In the genomic region with DNA sequence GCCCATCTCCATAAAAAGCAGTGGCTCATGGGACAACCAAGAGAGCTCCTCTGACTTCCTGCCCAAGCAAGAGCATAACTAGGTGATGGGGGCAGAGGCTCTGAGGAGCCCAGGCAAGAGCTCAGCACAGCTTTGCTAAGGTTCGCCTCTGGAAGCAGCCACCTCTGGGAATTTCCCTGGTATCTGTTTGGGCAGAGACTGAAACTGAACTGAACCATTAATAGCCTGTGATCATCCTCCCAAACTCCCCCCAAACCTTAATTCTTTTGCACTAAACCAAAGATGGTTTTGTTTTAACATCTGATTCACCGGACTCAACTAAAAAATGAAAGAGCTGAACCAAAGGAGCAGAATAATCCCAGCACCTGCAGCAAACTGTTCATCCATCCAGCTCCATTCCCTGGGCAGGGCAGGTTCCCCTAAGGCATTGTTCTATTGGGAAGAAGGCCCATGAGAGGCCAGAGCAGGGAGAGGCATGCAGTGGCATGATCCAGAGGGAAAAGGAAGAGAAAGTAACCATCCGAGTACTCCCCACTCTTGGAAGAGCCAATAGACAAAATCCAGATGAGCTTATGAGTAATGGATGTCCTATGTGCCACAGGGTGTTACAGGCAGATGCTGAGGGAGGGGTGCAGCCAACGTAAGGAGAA, we compare ENCODE assay signal across 20 cellular contexts.
DNase-seq lines count a peak whose midpoint lies in the region; ATAC-seq and TF ChIP-seq lines count a peak whose summit lies in the region.
"Had no signal": no experiment of that assay in that cellular context is flagged by ENCODE, and none has a peak within 500 bp of the region (broad histone marks: within the 10 kb centered on the region; RNA-seq: fewer than 3 reads in every experiment).

No MANE protein-coding gene starts in this region.

- peak; percentile 56 for ATAC-seq in RWPE2 (ENCODE audit: low read depth)
- ATAC-seq: T-cell had no signal

- H3K4me3 ChIP-seq in GM12865 (ENCODE audit: low read depth, low read length): peak overlapping the region; percentile 6; the same call in 1 of the 2 replicates
- H3K4me3 ChIP-seq in RWPE2 (ENCODE audit: severe bottlenecking): no peak overlapping the region
- no peak overlapping the region for H3K4me3 ChIP-seq in esophagus squamous epithelium
- no peak overlapping the region for H3K4me3 ChIP-seq in osteoblast (ENCODE audit: insufficient read depth, low read length)
- no peak overlapping the region for H3K4me3 ChIP-seq in MM.1S (ENCODE audit: low read length)

- H3K9me3 Mint-ChIP-seq in chondrocyte (ENCODE audit: low read depth): no peaks in the 10 kb centered on the region
- H3K9me3 Mint-ChIP-seq: mesothelial cell of epicardium, T-cell had no signal

- H3K4me1 ChIP-seq in RWPE2 (ENCODE audit: insufficient read depth, poor library complexity, severe bottlenecking) (peaks cover 47% of the 10 kb centered on the region), esophagus squamous epithelium (peaks cover 15 to 76% (median 52%) of the 10 kb centered on the region in 3 donors), osteoblast (ENCODE audit: insufficient read depth, low read length) (peaks cover 43% of the 10 kb centered on the region), MM.1S (ENCODE audit: low read length) (no peaks in the 10 kb centered on the region)

- H3K4me3 Mint-ChIP-seq in chondrocyte (ENCODE audit: unreplicated experiment): no peak overlapping the region
- H3K4me3 Mint-ChIP-seq: mesothelial cell of epicardium, T-cell had no signal

- H3K9me2 ChIP-seq in MM.1S (replicated peaks; ENCODE audit: insufficient read depth, low read length): no peaks in the 10 kb centered on the region

- H3K9me3 ChIP-seq in RWPE2 (ENCODE audit: severe bottlenecking) (no peaks in the 10 kb centered on the region), esophagus squamous epithelium (no peaks in the 10 kb centered on the region), osteoblast (ENCODE audit: low read depth, low read length) (no peaks in the 10 kb centered on the region), MM.1S (replicated peaks; ENCODE audit: insufficient read depth, low read length) (no peaks in the 10 kb centered on the region)

- H3K27ac ChIP-seq in RWPE2 (ENCODE audit: poor library complexity, severe bottlenecking): peak overlapping the region; percentile 95
- H3K27ac ChIP-seq in esophagus squamous epithelium: peak overlapping the region; percentile 56 to 89 (median 84)
- H3K27ac ChIP-seq in osteoblast (ENCODE audit: low read depth, low read length): peak overlapping the region; percentile 97
- no peak overlapping the region for H3K27ac ChIP-seq in MM.1S (ENCODE audit: low read length)

- no peak overlapping the region for H3K9ac ChIP-seq in MM.1S (ENCODE audit: low read length)

- TF ChIP-seq CTCF in GM12865 (IDR thresholded peaks at IDR 0.05; ENCODE audit: insufficient read depth, low read depth, low read length, missing control alignments) (no peak), RWPE2 (IDR thresholded peaks at IDR 0.05; ENCODE audit: poor library complexity, severe bottlenecking) (no peak), esophagus squamous epithelium (IDR thresholded peaks at IDR 0.05) (no peak), osteoblast (IDR thresholded peaks at IDR 0.05; ENCODE audit: extremely low read depth, low read depth, low read length) (no peak), MM.1S (IDR thresholded peaks at IDR 0.05; ENCODE audit: low read length) (no peak), chondrocyte (IDR thresholded peaks at IDR 0.05) (no peak)

- H3K4me1 Mint-ChIP-seq in chondrocyte (ENCODE audit: low read depth): no peaks in the 10 kb centered on the region
- H3K4me1 Mint-ChIP-seq: mesothelial cell of epicardium, T-cell had no signal

- H2AFZ ChIP-seq in osteoblast (ENCODE audit: low read length) (no peak overlapping the region), MM.1S (ENCODE audit: low read length) (no peak overlapping the region)

- H3K36me3 Mint-ChIP-seq in chondrocyte (ENCODE audit: low read depth): no peaks in the 10 kb centered on the region
- H3K36me3 Mint-ChIP-seq: mesothelial cell of epicardium, T-cell had no signal

- TF ChIP-seq POLR2A in esophagus squamous epithelium (IDR thresholded peaks at IDR 0.05): no peak

- H3K4me2 ChIP-seq in osteoblast (ENCODE audit: insufficient read depth, low read length) (no peak overlapping the region), MM.1S (ENCODE audit: low read depth, low read length) (no peak overlapping the region)

- H3K27me3 ChIP-seq in RWPE2 (ENCODE audit: insufficient read depth, poor library complexity, severe bottlenecking) (no peaks in the 10 kb centered on the region), esophagus squamous epithelium (no peaks in the 10 kb centered on the region), osteoblast (ENCODE audit: insufficient read depth, low read length) (no peaks in the 10 kb centered on the region), MM.1S (replicated peaks; ENCODE audit: insufficient read depth, low read length) (no peaks in the 10 kb centered on the region)

- 24 to 27% methylated on average over 4 of the region's 4 CpGs for whole genome bisulfite sequencing in esophagus squamous epithelium, 2 donors

- intact Hi-C loops in esophagus squamous epithelium (cut with DNase I): no loop called here

- H3K36me3 ChIP-seq in RWPE2 (ENCODE audit: low read depth) (no peaks in the 10 kb centered on the region), esophagus squamous epithelium (no peaks in the 10 kb centered on the region), osteoblast (ENCODE audit: insufficient read depth, low read length) (no peaks in the 10 kb centered on the region), MM.1S (replicated peaks; ENCODE audit: insufficient read depth, low read length) (no peaks in the 10 kb centered on the region)

- H4K20me1 ChIP-seq in osteoblast (ENCODE audit: insufficient read depth, low read length) (no peaks in the 10 kb centered on the region), MM.1S (ENCODE audit: insufficient read depth, low read length) (no peaks in the 10 kb centered on the region)

- peak; percentile 87 for DNase-seq in GM12865 (ENCODE audit: low read depth)
- DNase-seq in RWPE2 (ENCODE audit: low spot score): no peak
- DNase-seq in esophagus squamous epithelium (lab: John Stamatoyannopoulos, UW): no peak
- no peak for DNase-seq in osteoblast (ENCODE audit: insufficient read length, low spot score, missing footprints)
- DNase-seq in COR-L47 (lab: John Stamatoyannopoulos, UW): no peak
- no peak for DNase-seq in activated CD4-positive, alpha-beta T cell treated with anti-CD3 and anti-CD28 coated beads, Interleukin-2, amount 50 U/mL, for 1 hour
- no peak for DNase-seq in MM.1S
- no peak for DNase-seq in chondrocyte (ENCODE audit: low spot score)
- DNase-seq: activated CD4-positive, alpha-beta T cell treated with anti-CD3 and anti-CD28 coated beads, Interleukin-2, amount 50 U/mL, for 4 hours; activated T-cell treated with anti-CD3 and anti-CD28 coated beads for 4 hours; amygdala; caudate nucleus; hippocampal formation; Karpas-422; kidney; NCI-H1092 treated with DMSO at 0.1 percent for 48 hours; NCI-H510A; stimulated activated CD8-positive, alpha-beta memory T cell treated with anti-CD3 and anti-CD28 coated beads, Interleukin-4, amount 100 ng/mL, for 48 hours; T-cell had no signal

- no peaks in the 10 kb centered on the region for H3F3A ChIP-seq in MM.1S (ENCODE audit: insufficient read depth, low read length)

- no peaks in the 10 kb centered on the region for H3K27me3 Mint-ChIP-seq in chondrocyte (ENCODE audit: low read depth)

- H3K79me2 ChIP-seq in osteoblast (ENCODE audit: insufficient read depth, low read length) (no peaks in the 10 kb centered on the region), MM.1S (ENCODE audit: low read length) (no peaks in the 10 kb centered on the region)

- H3K27ac Mint-ChIP-seq in chondrocyte (ENCODE audit: unreplicated experiment): no peak overlapping the region
- H3K27ac Mint-ChIP-seq: mesothelial cell of epicardium, T-cell had no signal
